In the genomic region with DNA sequence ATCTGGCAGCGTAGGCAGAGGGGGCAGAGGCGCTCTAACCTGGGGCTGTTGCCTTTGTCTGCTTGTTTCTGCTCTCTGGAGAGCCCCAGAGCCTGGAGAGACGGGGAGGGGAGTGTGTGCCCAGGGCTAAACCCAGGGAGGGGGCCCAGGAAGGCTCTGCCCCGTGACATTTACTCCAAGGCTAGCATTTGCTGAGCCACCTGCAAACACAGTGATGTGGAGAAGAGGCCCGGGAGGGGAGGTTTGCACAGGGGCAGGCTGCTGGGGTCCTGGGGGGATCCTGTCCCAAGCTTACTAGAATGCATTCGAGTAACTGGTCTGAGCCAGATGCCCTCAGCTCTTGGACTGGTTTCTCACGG, we compare ENCODE assay signal across 24 cellular contexts. TPM values are rescaled to one million over a fixed set of nuclear protein-coding genes. Genes with fewer than 3 reads are reported as not detected.
DNase-seq lines count a peak whose midpoint lies in the region; FAIRE-seq and TF ChIP-seq lines count a peak whose summit lies in the region.
"Had no signal": no experiment of that assay in that cellular context is flagged by ENCODE, and none has a peak within 500 bp of the region (broad histone marks: within the 10 kb centered on the region; RNA-seq: fewer than 3 reads in every experiment).

No MANE protein-coding gene starts in this region.

- peak overlapping the region in 7 of 11 experiments; percentile 5 to 78 (median 25); a peak in 6 of 22 replicates for H3K4me2 ChIP-seq in BLaER1 treated with 17β-estradiol and CSF1 and Interleukin-3, amounts not matched to agents 10 nM and 100 nM
- H3K4me2 ChIP-seq in H1 (ENCODE audit: insufficient read depth in 1 of 2, low read depth in 2 of 2, low read length in 2 of 2) (no peak overlapping the region), OCI-LY7 (ENCODE audit: low read length) (no peak overlapping the region)

- no peak overlapping the region for H3K23ac ChIP-seq in H1 (ENCODE audit: insufficient read length)

- no peak overlapping the region for H2BK15ac ChIP-seq in H1 (ENCODE audit: low read length)

- FAIRE-seq in H1 (lab: Jason Lieb, UNC) = no peak
- FAIRE-seq: D721Med had no signal

- H3K36me3 ChIP-seq in BLaER1 treated with 17β-estradiol and CSF1 and Interleukin-3, amounts not matched to agents 10 nM and 100 nM = no peaks in the 10 kb centered on the region
- H3K36me3 ChIP-seq in H1 (ENCODE audit: control insufficient read depth in 2 of 4, insufficient read depth in 4 of 4, low read length in 3 of 4) (no peaks in the 10 kb centered on the region), OCI-LY7 (ENCODE audit: insufficient read depth, low read length) (no peaks in the 10 kb centered on the region)
- H3K36me3 ChIP-seq: MG63 had no signal

- H4K20me1 ChIP-seq in BLaER1 treated with 17β-estradiol and CSF1 and Interleukin-3, amounts not matched to agents 10 nM and 100 nM = no peaks in the 10 kb centered on the region; a peak in 1 of 22 replicates
- no peaks in the 10 kb centered on the region for H4K20me1 ChIP-seq in H1 (replicated peaks in 1 of 2; ENCODE audit: control insufficient read depth in 1 of 2, insufficient read depth in 2 of 2, low read length in 2 of 2)
- H4K20me1 ChIP-seq in OCI-LY7 (ENCODE audit: insufficient read depth, low read length) = no peaks in the 10 kb centered on the region

- H3K9me3 Mint-ChIP-seq in nephron progenitor cell (no peaks in the 10 kb centered on the region), progenitor cell of endocrine pancreas (ENCODE audit: low read depth) (no peaks in the 10 kb centered on the region)
- H3K9me3 Mint-ChIP-seq in activated CD4-positive, alpha-beta T cell treated with anti-CD3 and anti-CD28 coated beads, Interleukin-2, amount 10 ng/mL, durations not matched to agents 24 days and 14 days = no peaks in the 10 kb centered on the region
- H3K9me3 Mint-ChIP-seq: CD4-positive, alpha-beta T cell had no signal

- H2AK5ac ChIP-seq in H1 (ENCODE audit: low read depth, low read length) = no peak overlapping the region

- 89% methylated on average over 7 of the region's 7 CpGs; no CpG with 5 or more reads in 1 of the 2 experiments for WGBS in H1 (ENCODE audit: extremely low coverage in 1 of 2, insufficient coverage in 1 of 2, insufficient read length in 1 of 2, insufficient replicate concordance in 2 of 2, low coverage in 1 of 2, low lambda C conversion rate in 2 of 2, missing lambda C conversion rate in 1 of 2), 2 experiments

- peaks cover 0 to 3% (median 0%) of the 10 kb centered on the region in 11 experiments; a peak in 1 of 22 replicates for H3K9me3 ChIP-seq in BLaER1 treated with 17β-estradiol and CSF1 and Interleukin-3, amounts not matched to agents 10 nM and 100 nM (replicated peaks in 1 of 11)
- H3K9me3 ChIP-seq in H1 (ENCODE audit: insufficient read depth in 2 of 2, low read depth in 1 of 2, low read length in 1 of 2) (no peaks in the 10 kb centered on the region), OCI-LY7 (ENCODE audit: low read length) (no peaks in the 10 kb centered on the region)
- H3K9me3 ChIP-seq: MG63 had no signal

- H3K79me1 ChIP-seq in H1 (ENCODE audit: low read depth, low read length) = no peaks in the 10 kb centered on the region

- H3K18ac ChIP-seq in H1 (ENCODE audit: extremely low read depth, low read length) = peak overlapping the region; percentile 19; the same call in 1 of the 2 replicates

- no peak overlapping the region for H2BK20ac ChIP-seq in H1 (ENCODE audit: low read length)

- BruUV-seq in OCI-LY7 (replicated peaks; lab: Mats Ljungman, UMichigan) = no TSS peak

- no peaks in the 10 kb centered on the region for H3K27me3 ChIP-seq in BLaER1 treated with 17β-estradiol and CSF1 and Interleukin-3, amounts not matched to agents 10 nM and 100 nM
- H3K27me3 ChIP-seq in H1 (replicated peaks in 1 of 4; ENCODE audit: control insufficient read depth in 3 of 4, extremely low read depth in 1 of 4, insufficient read depth in 3 of 4, low read length in 3 of 4) = no peaks in the 10 kb centered on the region; a peak in 2 of 7 replicates
- H3K27me3 ChIP-seq: MG63 had no signal

- TF ChIP-seq EP300 in H1 (IDR thresholded peaks at IDR 0.05; ENCODE audit: borderline replicate concordance in 1 of 2, low read depth in 2 of 2, low read length in 2 of 2) = no peak

- CTCF ChIA-PET in H1 (lab: Charles Lee; ENCODE audit: partially characterized antibody) (interaction anchor here (1.0 kb wide), 1 partner anchor 10 kb away, joined by 3 read pairs; no protein-coding TSS in a partner anchor), OCI-LY7 (lab: Charles Lee; ENCODE audit: unreplicated experiment) (no interaction called here)

- no peak for TF ChIP-seq CTCF in H1 (IDR thresholded peaks at IDR 0.05; ENCODE audit: control extremely low read depth in 1 of 3, insufficient read depth in 1 of 3, low read depth in 1 of 3, low read length in 3 of 3)
- no peak for TF ChIP-seq CTCF in nephron progenitor cell (IDR thresholded peaks at IDR 0.05)
- TF ChIP-seq CTCF in progenitor cell of endocrine pancreas (IDR thresholded peaks at IDR 0.05; ENCODE audit: unreplicated experiment) = no peak
- no peak for TF ChIP-seq CTCF in OCI-LY7 (conservative IDR thresholded peaks at IDR 0.05; ENCODE audit: low read length)

- no peak overlapping the region for H3K4ac ChIP-seq in H1 (replicated peaks; ENCODE audit: insufficient read length, low read depth, low read length)

- no peak overlapping the region for H3K9ac ChIP-seq in BLaER1 treated with 17β-estradiol and CSF1 and Interleukin-3, amounts not matched to agents 10 nM and 100 nM
- H3K9ac ChIP-seq in H1 (replicated peaks in 1 of 4; ENCODE audit: extremely low read depth in 1 of 4, low read depth in 3 of 4, low read length in 3 of 4) = no peak overlapping the region

- DNase-seq in H1 (ENCODE audit: low read depth in 1 of 2, low spot score in 2 of 2) (no peak), nephron progenitor cell (no peak), progenitor cell of endocrine pancreas (ENCODE audit: low spot score, unreplicated experiment) (no peak), OCI-LY7 (ENCODE audit: low spot score) (no peak), NCI-H2029 (lab: John Stamatoyannopoulos, UW) (no peak)
- DNase-seq in activated CD4-positive, alpha-beta T cell treated with anti-CD3 and anti-CD28 coated beads, Interleukin-2, amount 10 ng/mL, durations not matched to agents 24 days and 14 days = no peak
- no peak for DNase-seq in activated effector memory CD4-positive, alpha-beta T cell treated with anti-CD3 and anti-CD28 coated beads, Interleukin-2, amount 50 U/mL, for 16 hours
- DNase-seq: CD4-positive, alpha-beta T cell; GOT3; HCEC 1CT; IMR-90; KG1; MG63; NCI-H1105 treated with DMSO at 0.1 percent for 48 hours; NCI-H1694; NCI-H2081; NCI-H226; NCI-H510A; NCI-H69 had no signal

- no peak overlapping the region for H4K5ac ChIP-seq in H1 (ENCODE audit: insufficient read length, low read depth, low read length)

- H3K27me3 Mint-ChIP-seq in nephron progenitor cell (ENCODE audit: low read depth, poor library complexity) (peaks cover 16% of the 10 kb centered on the region), progenitor cell of endocrine pancreas (no peaks in the 10 kb centered on the region)
- H3K27me3 Mint-ChIP-seq in activated CD4-positive, alpha-beta T cell treated with anti-CD3 and anti-CD28 coated beads, Interleukin-2, amount 10 ng/mL, durations not matched to agents 24 days and 14 days = no peaks in the 10 kb centered on the region
- H3K27me3 Mint-ChIP-seq: CD4-positive, alpha-beta T cell had no signal

- H4K8ac ChIP-seq in H1 (ENCODE audit: extremely low read depth, insufficient read depth, low read length) = peak overlapping the region; percentile 4; the same call in 1 of the 2 replicates

- TF ChIP-seq POLR2A in H1 (IDR thresholded peaks at IDR 0.05; ENCODE audit: control extremely low read depth in 1 of 2, low read depth in 2 of 2, low read length in 2 of 2) = no peak

- peaks cover 6 to 61% (median 46%) of the 10 kb centered on the region in 10 experiments for H3K4me1 ChIP-seq in BLaER1 treated with 17β-estradiol and CSF1 and Interleukin-3, amounts not matched to agents 10 nM and 100 nM
- H3K4me1 ChIP-seq in H1 (replicated peaks in 1 of 4; ENCODE audit: control insufficient read depth in 3 of 4, insufficient read depth in 4 of 4, low read length in 3 of 4) = peaks cover 0 to 34% (median 22%) of the 10 kb centered on the region in 4 experiments; a peak in 6 of 7 replicates
- no peaks in the 10 kb centered on the region for H3K4me1 ChIP-seq in OCI-LY7 (ENCODE audit: insufficient read depth, low read length, poor library complexity, severe bottlenecking)

- POLR2A ChIA-PET in H1 (lab: Charles Lee; ENCODE audit: partially characterized antibody) = no interaction called here
- POLR2A ChIA-PET in OCI-LY7 (lab: Charles Lee) = no interaction called here

- H2BK12ac ChIP-seq in H1 (ENCODE audit: low read depth, low read length) = 0 out of 2 replicates have a peak overlapping the region, but pooled peaks have one; percentile 55

- H3K79me2 ChIP-seq in H1 (ENCODE audit: control insufficient read depth in 1 of 2, insufficient read depth in 2 of 2, low read length in 2 of 2) (no peaks in the 10 kb centered on the region), OCI-LY7 (ENCODE audit: insufficient read depth, low read depth, low read length) (no peaks in the 10 kb centered on the region)

- H3K9me2 ChIP-seq in OCI-LY7 (ENCODE audit: insufficient read depth, low read length) = no peaks in the 10 kb centered on the region

- H2AFZ ChIP-seq in H1 (ENCODE audit: low read length) = no peak overlapping the region
- H2AFZ ChIP-seq in OCI-LY7 (ENCODE audit: low read length) = no peak overlapping the region

- H3K14ac ChIP-seq in H1 (ENCODE audit: insufficient read length) = no peak overlapping the region

- H2BK120ac ChIP-seq in H1 (replicated peaks; ENCODE audit: low read depth, low read length) = no peak overlapping the region

- H4K91ac ChIP-seq in H1 (replicated peaks; ENCODE audit: insufficient read length, low read length) = no peak overlapping the region

- no peak overlapping the region for H3K56ac ChIP-seq in H1 (replicated peaks; ENCODE audit: insufficient read length, low read depth, low read length)

- H3K4me1 Mint-ChIP-seq in nephron progenitor cell = peaks cover 79% of the 10 kb centered on the region
- H3K4me1 Mint-ChIP-seq in progenitor cell of endocrine pancreas (ENCODE audit: low read depth) = peaks cover 57% of the 10 kb centered on the region
- H3K4me1 Mint-ChIP-seq in activated CD4-positive, alpha-beta T cell treated with anti-CD3 and anti-CD28 coated beads, Interleukin-2, amount 10 ng/mL, durations not matched to agents 24 days and 14 days = no peaks in the 10 kb centered on the region

- no peak for TF ChIP-seq RAD21 in H1 (IDR thresholded peaks at IDR 0.05 in 1 of 2, conservative IDR thresholded peaks at IDR 0.05 in 1 of 2; ENCODE audit: low read depth in 2 of 2, low read length in 2 of 2)

- H3K23me2 ChIP-seq in H1 (ENCODE audit: low read depth, low read length) = no peaks in the 10 kb centered on the region

- H3K4me3 Mint-ChIP-seq in nephron progenitor cell (peak overlapping the region; percentile 35), progenitor cell of endocrine pancreas (ENCODE audit: low read depth) (no peak overlapping the region)
- H3K4me3 Mint-ChIP-seq in activated CD4-positive, alpha-beta T cell treated with anti-CD3 and anti-CD28 coated beads, Interleukin-2, amount 10 ng/mL, durations not matched to agents 24 days and 14 days = no peak overlapping the region
- H3K4me3 Mint-ChIP-seq: CD4-positive, alpha-beta T cell had no signal

- peak overlapping the region; percentile 80 for H3K27ac Mint-ChIP-seq in nephron progenitor cell
- peak overlapping the region; percentile 95 for H3K27ac Mint-ChIP-seq in progenitor cell of endocrine pancreas
- H3K27ac Mint-ChIP-seq in activated CD4-positive, alpha-beta T cell treated with anti-CD3 and anti-CD28 coated beads, Interleukin-2, amount 10 ng/mL, durations not matched to agents 24 days and 14 days = no peak overlapping the region
- H3K27ac Mint-ChIP-seq: CD4-positive, alpha-beta T cell had no signal

- intact Hi-C loops in OCI-LY7 (cut with micrococcal nuclease; ENCODE audit: unreplicated experiment) = no loop called here
- intact Hi-C loops in activated CD4-positive, alpha-beta T cell treated with anti-CD3 and anti-CD28 coated beads, Interleukin-2, amount 10 ng/mL, durations not matched to agents 24 days and 14 days (cut with micrococcal nuclease) = no loop called here

- no peak overlapping the region for H3K4me3 ChIP-seq in BLaER1 treated with 17β-estradiol and CSF1 and Interleukin-3, amounts not matched to agents 10 nM and 100 nM
- no peak overlapping the region for H3K4me3 ChIP-seq in H1 (ENCODE audit: extremely low read depth in 1 of 4, insufficient read depth in 2 of 4, low read depth in 3 of 4, low read length in 4 of 4)
- no peak overlapping the region for H3K4me3 ChIP-seq in OCI-LY7 (ENCODE audit: low read depth, low read length, poor library complexity, severe bottlenecking)
- H3K4me3 ChIP-seq: MG63 had no signal

- no peak overlapping the region for H2BK5ac ChIP-seq in H1 (ENCODE audit: low read depth, low read length)

- H3K27ac ChIP-seq in BLaER1 treated with 17β-estradiol and CSF1 and Interleukin-3, amounts not matched to agents 10 nM and 100 nM = no peak overlapping the region
- H3K27ac ChIP-seq in H1 (ENCODE audit: low read depth, low read length) = no peak overlapping the region
- H3K27ac ChIP-seq in OCI-LY7 (ENCODE audit: low read depth, low read length, poor library complexity, severe bottlenecking) = no peak overlapping the region
- H3K27ac ChIP-seq: RWPE1 had no signal

- H3K36me3 Mint-ChIP-seq in nephron progenitor cell (ENCODE audit: low read depth) = no peaks in the 10 kb centered on the region
- no peaks in the 10 kb centered on the region for H3K36me3 Mint-ChIP-seq in progenitor cell of endocrine pancreas (ENCODE audit: insufficient read depth)
- no peaks in the 10 kb centered on the region for H3K36me3 Mint-ChIP-seq in activated CD4-positive, alpha-beta T cell treated with anti-CD3 and anti-CD28 coated beads, Interleukin-2, amount 10 ng/mL, durations not matched to agents 24 days and 14 days (ENCODE audit: low read depth)

RNA-seq across cellular contexts. Expression of a gene that starts 11.9 kb away (rescaled TPM):
- total RNA-seq in H1 (2021; fragmentation: NEBNext Ultra II Directional; extraction: Animal tissue kit (Norgen Biotek cat#: 25700)) = 1.1 and 1.3 TPM in 2 replicates
- polyA plus RNA-seq in H1 (2011; rRNA removed) = 0.17 and 0.49 TPM in 2 replicates
- 0.12 TPM for polyA plus RNA-seq in H1 (2011; cell fraction: cytosol; rRNA removed)
- polyA plus RNA-seq in H1 (2011; cell fraction: nucleus; rRNA removed) = 0.46 TPM
- 0.13 to 0.48 TPM in 2 of 4 replicates, not detected in the others for polyA plus RNA-seq in H1 (2012, experiment 1 of 2)
- polyA plus RNA-seq in H1 (2012, experiment 2 of 2) = 0.07 TPM
- polyA plus RNA-seq in H1 (2013, experiment 1 of 2) = 5.1 TPM
- polyA plus RNA-seq in H1 (2013, experiment 2 of 2) = 5.0 TPM
- 0.12 and 0.16 TPM in 2 replicates for polyA minus RNA-seq in H1 (2011; rRNA and poly(A)+ RNA removed)
- polyA minus RNA-seq in H1 (2011; cell fraction: cytosol; rRNA and poly(A)+ RNA removed) = not detected
- not detected for polyA minus RNA-seq in H1 (2011; cell fraction: nucleus; rRNA and poly(A)+ RNA removed)
- total RNA-seq in progenitor cell of endocrine pancreas (31.0 and 32.3 TPM in 2 replicates), OCI-LY7 (2022) (not detected in 2 replicates)
- total RNA-seq in OCI-LY7 (2014; rRNA removed; shearing (Covaris generic)) = not detected in 2 replicates
- total RNA-seq in activated CD4-positive, alpha-beta T cell treated with anti-CD3 and anti-CD28 coated beads, Interleukin-2, amount 10 ng/mL, durations not matched to agents 24 days and 14 days = not detected in 2 replicates
- total RNA-seq: A172; CD4-positive, alpha-beta T cell; SK-MEL-5 had no signal

Comparison
In these comparisons a context has a peak if more than half of its experiments do, and no peak if none do; other contexts are left out.
1. H3K4me2 ChIP-seq: peak in BLaER1 treated with 17β-estradiol and CSF1 and Interleukin-3, amounts not matched to agents 10 nM and 100 nM (7 of 11); none in H1 (0 of 2) and OCI-LY7 (single experiment).
2. RNA of a gene that starts 11.9 kb away (total RNA-seq): 31.0 to 32.3 TPM in progenitor cell of endocrine pancreas; 1.1 to 1.3 TPM in H1, not detected in OCI-LY7 and not detected in activated CD4-positive, alpha-beta T cell treated with anti-CD3 and anti-CD28 coated beads, Interleukin-2, amount 10 ng/mL, durations not matched to agents 24 days and 14 days; every median in the first group is over 10 times any median in the second.